In genomic region chr11:2595205-2595604, GRCh38 we compare ENCODE assay signal across 29 cellular contexts.
"Had no signal": no experiment of that assay in that cellular context is flagged by ENCODE, and none has a peak within 500 bp of the region (broad histone marks: within the 10 kb centered on the region; RNA-seq: fewer than 3 reads in every experiment).

No MANE protein-coding gene starts in this region.

- H3K27ac Mint-ChIP-seq: dendritic cell treated with granulocyte-macrophage colony-stimulating factor and Interleukin-4, amounts not matched to agents 40 ng/mL and 50 ng/mL, for 4 days; effector memory CD8-positive, alpha-beta T cell; endodermal cell had no signal

- H3K27me3 Mint-ChIP-seq: dendritic cell treated with granulocyte-macrophage colony-stimulating factor and Interleukin-4, amounts not matched to agents 40 ng/mL and 50 ng/mL, for 4 days had no signal

- H3K27me3 ChIP-seq: colonic mucosa, esophagus muscularis mucosa, esophagus squamous epithelium, gastrocnemius medialis, gastroesophageal sphincter, heart left ventricle, heart right ventricle had no signal

- H3K4me1 ChIP-seq: colonic mucosa, foreskin keratinocyte, gastroesophageal sphincter had no signal

- H3K4me1 Mint-ChIP-seq: endodermal cell had no signal

- DNase-seq: colonic mucosa; cortex of kidney; dermis blood vessel endothelial cell; dorsolateral prefrontal cortex; effector CD4-positive, alpha-beta T cell; effector CD8-positive, alpha-beta T cell; effector memory CD4-positive, alpha-beta T cell; effector memory CD8-positive, alpha-beta T cell; endodermal cell; erythroblast; esophagus squamous epithelium; foreskin fibroblast; foreskin keratinocyte; foreskin melanocyte; gastrocnemius medialis; glutamatergic neuron; head of caudate nucleus; heart left ventricle; heart right ventricle had no signal

- H3K4me3 ChIP-seq: colonic mucosa, coronary artery, dorsolateral prefrontal cortex, esophagus muscularis mucosa, esophagus squamous epithelium, gastrocnemius medialis, gastroesophageal sphincter, heart left ventricle, heart right ventricle had no signal

- FAIRE-seq: colon, endometrium, endothelial cell of umbilical vein, frontal cortex had no signal

- H3K27ac ChIP-seq: colonic mucosa, coronary artery, dorsolateral prefrontal cortex, epithelial cell of prostate, esophagus muscularis mucosa, esophagus squamous epithelium, foreskin keratinocyte, gastrocnemius medialis, gastroesophageal sphincter, heart left ventricle, heart right ventricle had no signal

- ATAC-seq: effector memory CD8-positive, alpha-beta T cell; esophagus mucosa; foreskin keratinocyte; gastrocnemius medialis; gastroesophageal sphincter; heart left ventricle; heart right ventricle had no signal

- H3K9me3 ChIP-seq: colonic mucosa, esophagus squamous epithelium had no signal

- H3K9me3 Mint-ChIP-seq: dendritic cell treated with granulocyte-macrophage colony-stimulating factor and Interleukin-4, amounts not matched to agents 40 ng/mL and 50 ng/mL, for 4 days; effector memory CD8-positive, alpha-beta T cell had no signal

- H3K36me3 ChIP-seq: colonic mucosa, esophagus squamous epithelium, gastrocnemius medialis, gastroesophageal sphincter had no signal

- H3K4me3 Mint-ChIP-seq: dendritic cell treated with granulocyte-macrophage colony-stimulating factor and Interleukin-4, amounts not matched to agents 40 ng/mL and 50 ng/mL, for 4 days; effector memory CD8-positive, alpha-beta T cell; endodermal cell had no signal
